24 cellular contexts compared by ENCODE assay signal in the genomic region with DNA sequence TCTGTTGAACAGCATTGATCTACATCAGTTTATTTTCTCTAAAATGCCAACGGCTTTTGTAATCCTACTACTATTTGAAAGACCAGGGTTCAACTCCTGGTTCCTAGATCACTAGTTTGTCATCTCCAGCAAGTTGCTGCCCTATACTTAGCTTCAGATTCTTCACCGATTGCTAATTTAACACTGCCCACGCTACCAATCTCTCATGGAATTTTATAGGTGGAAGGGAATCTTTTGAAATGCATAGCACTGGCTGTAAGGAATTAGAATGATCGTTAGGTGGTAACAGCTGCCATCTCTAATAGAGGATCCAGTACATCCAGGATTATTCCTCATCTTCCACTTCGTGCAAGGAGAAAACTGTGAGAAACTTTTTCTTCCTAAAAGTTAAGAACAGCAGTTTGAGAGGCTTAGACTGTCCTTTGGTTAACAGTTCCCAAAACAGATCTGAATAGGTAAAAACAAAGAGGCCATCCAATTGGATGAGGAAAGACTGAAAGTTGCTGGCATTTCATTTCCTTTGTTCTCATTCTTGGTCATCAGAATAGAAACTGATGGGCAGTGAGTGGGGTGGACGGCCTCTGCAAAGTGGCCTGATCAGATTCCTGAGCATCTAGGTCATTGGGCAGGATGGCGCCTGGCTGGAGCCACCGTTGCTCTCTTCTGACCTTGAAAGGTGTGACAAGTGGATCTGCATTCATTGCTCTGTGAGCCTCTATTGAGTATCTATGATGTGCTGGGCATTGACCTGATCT.
DNase-seq lines count a peak whose midpoint lies in the region; ATAC-seq and TF ChIP-seq lines count a peak whose summit lies in the region.
"Had no signal": no experiment of that assay in that cellular context is flagged by ENCODE, and none has a peak within 500 bp of the region (broad histone marks: within the 10 kb centered on the region; RNA-seq: fewer than 3 reads in every experiment).

No MANE protein-coding gene starts in this region.

- peak overlapping the region; percentile 73 for H3K27ac ChIP-seq in mesodermal cell (ENCODE audit: low read depth, low read length, severe bottlenecking)
- H3K27ac ChIP-seq: 22Rv1, BLaER1, GM23248, SJSA1, skin epidermis had no signal

- no peaks in the 10 kb centered on the region for H3K36me3 ChIP-seq in mesodermal cell (ENCODE audit: control insufficient read depth, insufficient read depth, low read length)
- H3K36me3 ChIP-seq: BLaER1, pancreas, SJSA1 had no signal

- whole genome bisulfite sequencing in mesodermal cell (ENCODE audit: insufficient coverage in 2 of 2), 2 experiments, result 59 to 67% methylated on average over 3 to 4 of the region's 8 CpGs

- TF ChIP-seq CTCF in brain (conservative IDR thresholded peaks at IDR 0.05), result no peak

- H3K27ac Mint-ChIP-seq in brain, result peak overlapping the region in 4 of 5 experiments; percentile 41 to 83 (median 56)
- H3K27ac Mint-ChIP-seq: activated B cell treated with CpG ODN at 0.5 μM for 24 hours; activated CD8-positive, alpha-beta T cell treated with anti-CD3 and anti-CD28 coated beads for 36 hours; activated T-cell treated with anti-CD3 and anti-CD28 coated beads, Interleukin-2, amount 50 U/mL, for 24 hours; T-helper 2 cell treated with Interferon-gamma antibody and Interleukin-4, amounts not matched to agents 5 μg/mL and 100 μg/mL, for 36 hours had no signal

- DNase-seq in DMS53 (lab: John Stamatoyannopoulos, UW) (peak; percentile 44), DMS53 treated with DMSO at 0.1 percent for 48 hours (lab: John Stamatoyannopoulos, UW; ENCODE audit: unreplicated experiment) (no peak), GM19240 (ENCODE audit: insufficient read length, low spot score) (no peak), head of caudate nucleus (no peak)
- DNase-seq: activated B cell treated with CpG ODN at 0.5 μM for 24 hours; activated CD8-positive, alpha-beta T cell treated with anti-CD3 and anti-CD28 coated beads for 36 hours; activated naive CD4-positive, alpha-beta T cell treated with anti-CD3 and anti-CD28 coated beads, Interleukin-2, amount 50 U/mL, for 16 hours; activated T-cell treated with anti-CD3 and anti-CD28 coated beads, Interleukin-2, amount 50 U/mL, for 24 hours; GM23248; Kasumi-1; left colon; NCI-H1105; stimulated activated CD4-positive, alpha-beta T cell treated with anti-CD3 and anti-CD28 coated beads, Interleukin-4, amount 100 ng/mL, for 4 hours; substantia nigra had no signal

- H3K4me1 ChIP-seq in mesodermal cell (ENCODE audit: control insufficient read depth, insufficient read depth, low read length, poor library complexity, severe bottlenecking), result peaks cover 14% of the 10 kb centered on the region
- H3K4me1 ChIP-seq: BLaER1, pancreas, SJSA1 had no signal

- intact Hi-C loops in head of caudate nucleus (cut with DNase I), result no loop called here

- H3K36me3 Mint-ChIP-seq in brain, result no peaks in the 10 kb centered on the region

- no peak overlapping the region for H3K4me3 Mint-ChIP-seq in brain
- H3K4me3 Mint-ChIP-seq: activated B cell treated with CpG ODN at 0.5 μM for 24 hours; activated CD8-positive, alpha-beta T cell treated with anti-CD3 and anti-CD28 coated beads for 36 hours; activated T-cell treated with anti-CD3 and anti-CD28 coated beads, Interleukin-2, amount 50 U/mL, for 24 hours; T-helper 2 cell treated with Interferon-gamma antibody and Interleukin-4, amounts not matched to agents 5 μg/mL and 100 μg/mL, for 36 hours had no signal

- H3K9me3 Mint-ChIP-seq in brain, result peaks cover 0 to 6% (median 0%) of the 10 kb centered on the region in 5 experiments
- H3K9me3 Mint-ChIP-seq: activated B cell treated with CpG ODN at 0.5 μM for 24 hours; activated CD8-positive, alpha-beta T cell treated with anti-CD3 and anti-CD28 coated beads for 36 hours; activated T-cell treated with anti-CD3 and anti-CD28 coated beads, Interleukin-2, amount 50 U/mL, for 24 hours; T-helper 2 cell treated with Interferon-gamma antibody and Interleukin-4, amounts not matched to agents 5 μg/mL and 100 μg/mL, for 36 hours had no signal

- no peaks in the 10 kb centered on the region for H3K27me3 Mint-ChIP-seq in brain

- ATAC-seq in HG02884 (IDR thresholded peaks at IDR 0.05; ENCODE audit: unreplicated experiment) (no peak), HG02870 (IDR thresholded peaks at IDR 0.05; ENCODE audit: unreplicated experiment) (no peak)
- ATAC-seq: activated CD8-positive, alpha-beta T cell treated with anti-CD3 and anti-CD28 coated beads for 36 hours; left colon had no signal

- H3K4me3 ChIP-seq in mesodermal cell (ENCODE audit: extremely low read depth, insufficient read depth, low read length, poor library complexity, severe bottlenecking), result no peak overlapping the region
- H3K4me3 ChIP-seq: BLaER1, GM23248, pancreas, SJSA1, skin epidermis had no signal

- H3K9me3 ChIP-seq in mesodermal cell (ENCODE audit: control insufficient read depth, low read length), result no peaks in the 10 kb centered on the region
- H3K9me3 ChIP-seq: BLaER1, pancreas, SJSA1 had no signal

- peaks cover 33% of the 10 kb centered on the region for H3K4me1 Mint-ChIP-seq in brain
- H3K4me1 Mint-ChIP-seq: activated B cell treated with CpG ODN at 0.5 μM for 24 hours had no signal
